ENCODE assay signal across 5 cellular contexts in genomic region chr9:41082358-41082757, GRCh38. TPM values are rescaled to one million over a fixed set of nuclear protein-coding genes. Genes with fewer than 3 reads are reported as not detected.
"Had no signal": no experiment of that assay in that cellular context is flagged by ENCODE, and none has a peak within 500 bp of the region (broad histone marks: within the 10 kb centered on the region; RNA-seq: fewer than 3 reads in every experiment).

No MANE protein-coding gene starts in this region.

RNA-seq across cellular contexts. Expression of gene FOXD4L6, which starts 46.1 kb away (rescaled TPM):
- total RNA-seq: H7, HFFc6 had no signal
- polyA plus RNA-seq: GM23248, GM23338, H1 had no signal
